8 cellular contexts compared by ENCODE assay signal in genomic region chr11:62787005-62787759, GRCh38. TPM values are rescaled to one million over a fixed set of nuclear protein-coding genes. Genes with fewer than 3 reads are reported as not detected.
DNase-seq lines count a peak whose midpoint lies in the region; ATAC-seq and TF ChIP-seq lines count a peak whose summit lies in the region.

Gene TMEM179B (plus strand): TSS chr11:62787402. CDS start chr11:62787432, 30 bp downstream.

- DNase-seq in BE2C (peak; percentile 95), NCI-H524 (lab: John Stamatoyannopoulos, UW) (peak; percentile 91 to 96), left kidney (ENCODE audit: low read depth, low spot score) (peak; percentile 99)
- peak; percentile 99 for DNase-seq in activated CD4-positive, alpha-beta T cell treated with anti-CD3 and anti-CD28 coated beads for 4 hours
- DNase-seq in stimulated activated CD4-positive, alpha-beta T cell treated with anti-CD3 and anti-CD28 coated beads, Interleukin-2, amount 100 ng/mL, for 24 hours, result peak; percentile 98 to 99

- peak; percentile 57 for TF ChIP-seq CTCF in BE2C (IDR thresholded peaks at IDR 0.05; ENCODE audit: low read depth, low read length)

- TF ChIP-seq POLR2A in GM19193 (IDR thresholded peaks at IDR 0.05; ENCODE audit: extremely low read depth, insufficient read depth, insufficient read length), result peak; percentile 99

- peak; percentile 63 for ATAC-seq in HG03439 (IDR thresholded peaks at IDR 0.05; ENCODE audit: unreplicated experiment)

- peaks cover 4% of the 10 kb centered on the region; the same call in 1 of the 2 replicates for H3K36me3 ChIP-seq in BE2C

- no peaks in the 10 kb centered on the region for H3K9me3 ChIP-seq in BE2C

- no peaks in the 10 kb centered on the region for H3K27me3 ChIP-seq in BE2C

- peak within 1 kb of the TSS; percentile 88 for H3K27ac ChIP-seq in cingulate gyrus (ENCODE audit: low read depth, low read length)

- no peaks in the 10 kb centered on the region for H3K4me1 ChIP-seq in BE2C

- peak within 1 kb of the TSS; percentile 81 for H3K4me3 ChIP-seq in BE2C (ENCODE audit: low read depth, low read length)

RNA-seq across cellular contexts. Expression of gene TMEM179B, which starts in this region (rescaled TPM):
- polyA plus RNA-seq in BE2C (2012; ENCODE audit: insufficient read depth, insufficient read length, low read depth), result 79.2 TPM

Comparison
In these comparisons a context has a peak if more than half of its experiments do, and no peak if none do; other contexts are left out.
1. Peak in every context shown above with its lines: DNase-seq, ATAC-seq, H3K4me3 ChIP-seq and H3K27ac ChIP-seq.